Comparison of ENCODE assay signal across 12 cellular contexts in the genomic region with DNA sequence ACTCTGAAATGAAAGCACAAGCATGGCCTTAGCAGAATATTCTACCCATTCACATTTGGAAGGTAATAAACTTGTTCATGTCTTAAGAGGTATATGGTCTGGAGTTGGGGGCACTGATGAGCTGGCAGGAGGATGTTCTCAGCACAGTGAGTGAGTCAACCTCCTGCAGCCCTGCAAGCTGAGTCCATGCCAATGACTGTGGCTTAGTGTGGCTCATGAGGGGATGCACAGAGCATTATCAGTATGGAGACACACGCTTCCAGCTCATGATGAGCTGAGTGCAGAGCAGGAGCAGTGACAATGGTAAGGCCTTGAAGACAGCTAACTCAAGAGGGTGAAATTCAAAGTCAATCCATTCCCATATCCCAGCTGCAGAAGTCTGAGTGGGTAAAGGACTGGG.
DNase-seq lines count a peak whose midpoint lies in the region; ATAC-seq lines count a peak whose summit lies in the region.
"Had no signal": no experiment of that assay in that cellular context is flagged by ENCODE, and none has a peak within 500 bp of the region (broad histone marks: within the 10 kb centered on the region; RNA-seq: fewer than 3 reads in every experiment).

No MANE protein-coding gene starts in this region.

- DNase-seq in stimulated activated CD4-positive, alpha-beta T cell treated with anti-CD3 and anti-CD28 coated beads, Interleukin-12 subunit alpha, Interleukin-12 subunit beta, amount 100 ng/mL, for 4 hours, result peak; percentile 3
- DNase-seq in stimulated activated CD4-positive, alpha-beta T cell treated with anti-CD3 and anti-CD28 coated beads, Interleukin-2, amount 100 ng/mL, for 48 hours, result no peak
- DNase-seq in activated CD8-positive, alpha-beta T cell treated with anti-CD3 and anti-CD28 coated beads, Interleukin-2, amount 10 ng/mL, durations not matched to agents 7 days and 5 days, result peak; percentile 23
- DNase-seq in iris pigment epithelial cell (ENCODE audit: low read depth) (peak; percentile 95), NCI-H748 treated with DMSO at 0.1 percent for 48 hours (lab: John Stamatoyannopoulos, UW) (no peak), DMS153 treated with DMSO at 0.1 percent for 48 hours (lab: John Stamatoyannopoulos, UW; ENCODE audit: unreplicated experiment) (no peak), middle frontal gyrus (ENCODE audit: extremely low spot score, low spot score) (no peak)
- DNase-seq: activated CD4-positive, alpha-beta T cell treated with anti-CD3 and anti-CD28 coated beads, Interleukin-2, amount 50 U/mL, for 48 hours; NCI-H1048 had no signal

- no peak overlapping the region for H3K4me3 Mint-ChIP-seq in activated CD8-positive, alpha-beta T cell treated with anti-CD3 and anti-CD28 coated beads, Interleukin-2, amount 10 ng/mL, durations not matched to agents 7 days and 5 days
- H3K4me3 Mint-ChIP-seq: neural crest cell had no signal

- peaks cover 33% of the 10 kb centered on the region for H3K4me1 Mint-ChIP-seq in activated CD8-positive, alpha-beta T cell treated with anti-CD3 and anti-CD28 coated beads, Interleukin-2, amount 10 ng/mL, durations not matched to agents 7 days and 5 days (ENCODE audit: low read depth)
- H3K4me1 Mint-ChIP-seq: neural crest cell had no signal

- CTCF ChIA-PET in activated CD8-positive, alpha-beta T cell treated with anti-CD3 and anti-CD28 coated beads, Interleukin-2, amount 10 ng/mL, durations not matched to agents 7 days and 5 days (lab: Charles Lee), result interaction anchor here (1.5 to 3.0 kb wide), 2 partner anchors 17 to 122 kb away, joined by 4 to 8 read pairs; no protein-coding TSS in a partner anchor

- H3K9me3 Mint-ChIP-seq in activated CD8-positive, alpha-beta T cell treated with anti-CD3 and anti-CD28 coated beads, Interleukin-2, amount 10 ng/mL, durations not matched to agents 7 days and 5 days (ENCODE audit: insufficient read depth), result peaks cover 4% of the 10 kb centered on the region
- H3K9me3 Mint-ChIP-seq: neural crest cell had no signal

- no peaks in the 10 kb centered on the region for H3K36me3 Mint-ChIP-seq in activated CD8-positive, alpha-beta T cell treated with anti-CD3 and anti-CD28 coated beads, Interleukin-2, amount 10 ng/mL, durations not matched to agents 7 days and 5 days (ENCODE audit: low read depth)

- ATAC-seq in activated CD8-positive, alpha-beta T cell treated with anti-CD3 and anti-CD28 coated beads, Interleukin-2, amount 10 ng/mL, durations not matched to agents 7 days and 5 days, result peak; percentile 28
- ATAC-seq in HG02588 (IDR thresholded peaks at IDR 0.05; ENCODE audit: unreplicated experiment), result no peak
- ATAC-seq: Panc1 had no signal

- POLR2A ChIA-PET in activated CD8-positive, alpha-beta T cell treated with anti-CD3 and anti-CD28 coated beads, Interleukin-2, amount 10 ng/mL, durations not matched to agents 7 days and 5 days (lab: Charles Lee), result no interaction called here

- no peak overlapping the region for H3K27ac Mint-ChIP-seq in activated CD8-positive, alpha-beta T cell treated with anti-CD3 and anti-CD28 coated beads, Interleukin-2, amount 10 ng/mL, durations not matched to agents 7 days and 5 days

- H3K27me3 Mint-ChIP-seq in activated CD8-positive, alpha-beta T cell treated with anti-CD3 and anti-CD28 coated beads, Interleukin-2, amount 10 ng/mL, durations not matched to agents 7 days and 5 days (ENCODE audit: low read depth), result peaks cover 4% of the 10 kb centered on the region

Comparison
In these comparisons a context has a peak if more than half of its experiments do, and no peak if none do; other contexts are left out.
1. DNase-seq: peak in stimulated activated CD4-positive, alpha-beta T cell treated with anti-CD3 and anti-CD28 coated beads, Interleukin-12 subunit alpha, Interleukin-12 subunit beta, amount 100 ng/mL, for 4 hours (single experiment), activated CD8-positive, alpha-beta T cell treated with anti-CD3 and anti-CD28 coated beads, Interleukin-2, amount 10 ng/mL, durations not matched to agents 7 days and 5 days (single experiment) and iris pigment epithelial cell (single experiment); none in stimulated activated CD4-positive, alpha-beta T cell treated with anti-CD3 and anti-CD28 coated beads, Interleukin-2, amount 100 ng/mL, for 48 hours (0 of 2), NCI-H748 treated with DMSO at 0.1 percent for 48 hours (single experiment), DMS153 treated with DMSO at 0.1 percent for 48 hours (single experiment) and middle frontal gyrus (single experiment).